ENCODE assay signal across 1 cellular context in the genomic region with DNA sequence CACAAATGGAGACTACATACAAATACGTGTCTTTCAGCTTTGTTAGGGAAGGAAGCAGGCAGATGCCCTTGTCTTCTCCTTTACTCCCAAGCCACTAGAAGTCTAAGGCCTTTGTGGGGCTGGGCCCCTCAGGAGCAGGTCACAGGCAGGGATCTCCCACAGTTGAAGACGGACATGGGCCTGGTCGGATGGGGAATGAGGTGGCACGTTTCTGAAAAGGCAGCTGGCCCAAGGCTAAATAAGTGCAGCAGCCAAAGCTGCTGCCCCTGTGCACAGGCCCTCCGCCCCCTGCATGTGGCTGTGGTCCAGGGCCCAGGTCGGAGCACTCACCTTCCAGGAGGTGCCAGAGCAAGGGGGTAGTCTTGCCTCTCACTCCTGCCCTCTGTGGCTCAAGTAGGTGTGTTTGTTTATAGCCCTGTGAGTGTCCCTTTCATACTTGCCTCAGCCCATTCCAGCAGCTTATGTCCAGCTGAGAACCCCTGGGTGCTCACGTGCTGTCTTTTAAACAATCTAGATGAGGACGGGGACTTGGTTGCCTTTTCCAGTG.
TF ChIP-seq lines count a peak whose summit lies in the region.

No MANE protein-coding gene starts in this region.

TF ChIP-seq in neural cell, 6 proteins besides CTCF, POLR2A, EP300 and RAD21 (continued from another document):
- TF ChIP-seq, protein P1, sequence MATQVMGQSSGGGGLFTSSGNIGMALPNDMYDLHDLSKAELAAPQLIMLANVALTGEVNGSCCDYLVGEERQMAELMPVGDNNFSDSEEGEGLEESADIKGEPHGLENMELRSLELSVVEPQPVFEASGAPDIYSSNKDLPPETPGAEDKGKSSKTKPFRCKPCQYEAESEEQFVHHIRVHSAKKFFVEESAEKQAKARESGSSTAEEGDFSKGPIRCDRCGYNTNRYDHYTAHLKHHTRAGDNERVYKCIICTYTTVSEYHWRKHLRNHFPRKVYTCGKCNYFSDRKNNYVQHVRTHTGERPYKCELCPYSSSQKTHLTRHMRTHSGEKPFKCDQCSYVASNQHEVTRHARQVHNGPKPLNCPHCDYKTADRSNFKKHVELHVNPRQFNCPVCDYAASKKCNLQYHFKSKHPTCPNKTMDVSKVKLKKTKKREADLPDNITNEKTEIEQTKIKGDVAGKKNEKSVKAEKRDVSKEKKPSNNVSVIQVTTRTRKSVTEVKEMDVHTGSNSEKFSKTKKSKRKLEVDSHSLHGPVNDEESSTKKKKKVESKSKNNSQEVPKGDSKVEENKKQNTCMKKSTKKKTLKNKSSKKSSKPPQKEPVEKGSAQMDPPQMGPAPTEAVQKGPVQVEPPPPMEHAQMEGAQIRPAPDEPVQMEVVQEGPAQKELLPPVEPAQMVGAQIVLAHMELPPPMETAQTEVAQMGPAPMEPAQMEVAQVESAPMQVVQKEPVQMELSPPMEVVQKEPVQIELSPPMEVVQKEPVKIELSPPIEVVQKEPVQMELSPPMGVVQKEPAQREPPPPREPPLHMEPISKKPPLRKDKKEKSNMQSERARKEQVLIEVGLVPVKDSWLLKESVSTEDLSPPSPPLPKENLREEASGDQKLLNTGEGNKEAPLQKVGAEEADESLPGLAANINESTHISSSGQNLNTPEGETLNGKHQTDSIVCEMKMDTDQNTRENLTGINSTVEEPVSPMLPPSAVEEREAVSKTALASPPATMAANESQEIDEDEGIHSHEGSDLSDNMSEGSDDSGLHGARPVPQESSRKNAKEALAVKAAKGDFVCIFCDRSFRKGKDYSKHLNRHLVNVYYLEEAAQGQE (IDR thresholded peaks at IDR 0.05; ENCODE audit: borderline replicate concordance), result no peak
